ENCODE assay signal across 20 cellular contexts in genomic region chr20:46169245-46170171, GRCh38.
"Had no signal": no experiment of that assay in that cellular context is flagged by ENCODE, and none has a peak within 500 bp of the region (broad histone marks: within the 10 kb centered on the region; RNA-seq: fewer than 3 reads in every experiment).

No MANE protein-coding gene starts in this region.

- H3K9me3 ChIP-seq: ascending aorta, left lung, ovary, psoas muscle, tibial artery, uterus had no signal

- ATAC-seq: activated CD4-positive, CD25-positive, alpha-beta regulatory T cell treated with anti-CD3 and anti-CD28 coated beads, Interleukin-2, amount 50 U/mL, for 24 hours; activated T-cell treated with anti-CD3 and anti-CD28 coated beads, Interleukin-2, amount 50 U/mL, for 4 hours; left lung; psoas muscle; stimulated activated naive CD8-positive, alpha-beta T cell treated with anti-CD3 and anti-CD28 coated beads, Interleukin-15, Interleukin-2, amounts not matched to agents 100 U/mL and 50 U/mL, for 24 hours had no signal

- H3K4me3 ChIP-seq: ascending aorta, left lung, ovary, psoas muscle, tibial artery, uterus had no signal

- FAIRE-seq: endothelial cell of umbilical vein, kidney had no signal

- H3K27ac ChIP-seq: ascending aorta, left lung, ovary, psoas muscle, tibial artery, uterus had no signal

- DNase-seq: activated CD4-positive, alpha-beta T cell treated with anti-CD3 and anti-CD28 coated beads, Interleukin-2, amount 10 ng/mL, durations not matched to agents 7 days and 5 days; activated CD8-positive, alpha-beta memory T cell treated with anti-CD3 and anti-CD28 coated beads, Interleukin-2, amount 50 U/mL, for 4 hours; activated T-cell treated with anti-CD3 and anti-CD28 coated beads, Interleukin-2, amount 50 U/mL, for 4 hours; dermis blood vessel endothelial cell; effector memory CD4-positive, alpha-beta T cell; foreskin melanocyte; hypothalamus; kidney; left lung; ovary; psoas muscle; right cardiac atrium; stimulated activated CD4-positive, alpha-beta T cell treated with anti-CD3 and anti-CD28 coated beads, Interleukin-2, amount 100 ng/mL, for 24 hours; stimulated activated naive CD8-positive, alpha-beta T cell treated with anti-CD3 and anti-CD28 coated beads, Interleukin-15, Interleukin-2, amounts not matched to agents 100 U/mL and 50 U/mL, for 24 hours; T1000; tibial artery; uterus had no signal

- H3K36me3 ChIP-seq: ascending aorta, left lung, ovary, tibial artery, uterus had no signal

- H3K4me1 ChIP-seq: ascending aorta, psoas muscle, uterus had no signal

- H3K27me3 ChIP-seq: ovary had no signal
